1 cellular context compared by ENCODE assay signal in genomic region chr13:28273919-28274318, GRCh38.
TF ChIP-seq lines count a peak whose summit lies in the region.

No MANE protein-coding gene starts in this region.

TF ChIP-seq in H1, 55 proteins besides CTCF, POLR2A, EP300 and RAD21 (continued from another document):
- TF ChIP-seq, protein P1, sequence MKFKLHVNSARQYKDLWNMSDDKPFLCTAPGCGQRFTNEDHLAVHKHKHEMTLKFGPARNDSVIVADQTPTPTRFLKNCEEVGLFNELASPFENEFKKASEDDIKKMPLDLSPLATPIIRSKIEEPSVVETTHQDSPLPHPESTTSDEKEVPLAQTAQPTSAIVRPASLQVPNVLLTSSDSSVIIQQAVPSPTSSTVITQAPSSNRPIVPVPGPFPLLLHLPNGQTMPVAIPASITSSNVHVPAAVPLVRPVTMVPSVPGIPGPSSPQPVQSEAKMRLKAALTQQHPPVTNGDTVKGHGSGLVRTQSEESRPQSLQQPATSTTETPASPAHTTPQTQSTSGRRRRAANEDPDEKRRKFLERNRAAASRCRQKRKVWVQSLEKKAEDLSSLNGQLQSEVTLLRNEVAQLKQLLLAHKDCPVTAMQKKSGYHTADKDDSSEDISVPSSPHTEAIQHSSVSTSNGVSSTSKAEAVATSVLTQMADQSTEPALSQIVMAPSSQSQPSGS (IDR thresholded peaks at IDR 0.05; ENCODE audit: low read length) = no peak
- TF ChIP-seq TCF12 (IDR thresholded peaks at IDR 0.05; ENCODE audit: low read depth, low read length) = no peak
- TF ChIP-seq, protein P2, sequence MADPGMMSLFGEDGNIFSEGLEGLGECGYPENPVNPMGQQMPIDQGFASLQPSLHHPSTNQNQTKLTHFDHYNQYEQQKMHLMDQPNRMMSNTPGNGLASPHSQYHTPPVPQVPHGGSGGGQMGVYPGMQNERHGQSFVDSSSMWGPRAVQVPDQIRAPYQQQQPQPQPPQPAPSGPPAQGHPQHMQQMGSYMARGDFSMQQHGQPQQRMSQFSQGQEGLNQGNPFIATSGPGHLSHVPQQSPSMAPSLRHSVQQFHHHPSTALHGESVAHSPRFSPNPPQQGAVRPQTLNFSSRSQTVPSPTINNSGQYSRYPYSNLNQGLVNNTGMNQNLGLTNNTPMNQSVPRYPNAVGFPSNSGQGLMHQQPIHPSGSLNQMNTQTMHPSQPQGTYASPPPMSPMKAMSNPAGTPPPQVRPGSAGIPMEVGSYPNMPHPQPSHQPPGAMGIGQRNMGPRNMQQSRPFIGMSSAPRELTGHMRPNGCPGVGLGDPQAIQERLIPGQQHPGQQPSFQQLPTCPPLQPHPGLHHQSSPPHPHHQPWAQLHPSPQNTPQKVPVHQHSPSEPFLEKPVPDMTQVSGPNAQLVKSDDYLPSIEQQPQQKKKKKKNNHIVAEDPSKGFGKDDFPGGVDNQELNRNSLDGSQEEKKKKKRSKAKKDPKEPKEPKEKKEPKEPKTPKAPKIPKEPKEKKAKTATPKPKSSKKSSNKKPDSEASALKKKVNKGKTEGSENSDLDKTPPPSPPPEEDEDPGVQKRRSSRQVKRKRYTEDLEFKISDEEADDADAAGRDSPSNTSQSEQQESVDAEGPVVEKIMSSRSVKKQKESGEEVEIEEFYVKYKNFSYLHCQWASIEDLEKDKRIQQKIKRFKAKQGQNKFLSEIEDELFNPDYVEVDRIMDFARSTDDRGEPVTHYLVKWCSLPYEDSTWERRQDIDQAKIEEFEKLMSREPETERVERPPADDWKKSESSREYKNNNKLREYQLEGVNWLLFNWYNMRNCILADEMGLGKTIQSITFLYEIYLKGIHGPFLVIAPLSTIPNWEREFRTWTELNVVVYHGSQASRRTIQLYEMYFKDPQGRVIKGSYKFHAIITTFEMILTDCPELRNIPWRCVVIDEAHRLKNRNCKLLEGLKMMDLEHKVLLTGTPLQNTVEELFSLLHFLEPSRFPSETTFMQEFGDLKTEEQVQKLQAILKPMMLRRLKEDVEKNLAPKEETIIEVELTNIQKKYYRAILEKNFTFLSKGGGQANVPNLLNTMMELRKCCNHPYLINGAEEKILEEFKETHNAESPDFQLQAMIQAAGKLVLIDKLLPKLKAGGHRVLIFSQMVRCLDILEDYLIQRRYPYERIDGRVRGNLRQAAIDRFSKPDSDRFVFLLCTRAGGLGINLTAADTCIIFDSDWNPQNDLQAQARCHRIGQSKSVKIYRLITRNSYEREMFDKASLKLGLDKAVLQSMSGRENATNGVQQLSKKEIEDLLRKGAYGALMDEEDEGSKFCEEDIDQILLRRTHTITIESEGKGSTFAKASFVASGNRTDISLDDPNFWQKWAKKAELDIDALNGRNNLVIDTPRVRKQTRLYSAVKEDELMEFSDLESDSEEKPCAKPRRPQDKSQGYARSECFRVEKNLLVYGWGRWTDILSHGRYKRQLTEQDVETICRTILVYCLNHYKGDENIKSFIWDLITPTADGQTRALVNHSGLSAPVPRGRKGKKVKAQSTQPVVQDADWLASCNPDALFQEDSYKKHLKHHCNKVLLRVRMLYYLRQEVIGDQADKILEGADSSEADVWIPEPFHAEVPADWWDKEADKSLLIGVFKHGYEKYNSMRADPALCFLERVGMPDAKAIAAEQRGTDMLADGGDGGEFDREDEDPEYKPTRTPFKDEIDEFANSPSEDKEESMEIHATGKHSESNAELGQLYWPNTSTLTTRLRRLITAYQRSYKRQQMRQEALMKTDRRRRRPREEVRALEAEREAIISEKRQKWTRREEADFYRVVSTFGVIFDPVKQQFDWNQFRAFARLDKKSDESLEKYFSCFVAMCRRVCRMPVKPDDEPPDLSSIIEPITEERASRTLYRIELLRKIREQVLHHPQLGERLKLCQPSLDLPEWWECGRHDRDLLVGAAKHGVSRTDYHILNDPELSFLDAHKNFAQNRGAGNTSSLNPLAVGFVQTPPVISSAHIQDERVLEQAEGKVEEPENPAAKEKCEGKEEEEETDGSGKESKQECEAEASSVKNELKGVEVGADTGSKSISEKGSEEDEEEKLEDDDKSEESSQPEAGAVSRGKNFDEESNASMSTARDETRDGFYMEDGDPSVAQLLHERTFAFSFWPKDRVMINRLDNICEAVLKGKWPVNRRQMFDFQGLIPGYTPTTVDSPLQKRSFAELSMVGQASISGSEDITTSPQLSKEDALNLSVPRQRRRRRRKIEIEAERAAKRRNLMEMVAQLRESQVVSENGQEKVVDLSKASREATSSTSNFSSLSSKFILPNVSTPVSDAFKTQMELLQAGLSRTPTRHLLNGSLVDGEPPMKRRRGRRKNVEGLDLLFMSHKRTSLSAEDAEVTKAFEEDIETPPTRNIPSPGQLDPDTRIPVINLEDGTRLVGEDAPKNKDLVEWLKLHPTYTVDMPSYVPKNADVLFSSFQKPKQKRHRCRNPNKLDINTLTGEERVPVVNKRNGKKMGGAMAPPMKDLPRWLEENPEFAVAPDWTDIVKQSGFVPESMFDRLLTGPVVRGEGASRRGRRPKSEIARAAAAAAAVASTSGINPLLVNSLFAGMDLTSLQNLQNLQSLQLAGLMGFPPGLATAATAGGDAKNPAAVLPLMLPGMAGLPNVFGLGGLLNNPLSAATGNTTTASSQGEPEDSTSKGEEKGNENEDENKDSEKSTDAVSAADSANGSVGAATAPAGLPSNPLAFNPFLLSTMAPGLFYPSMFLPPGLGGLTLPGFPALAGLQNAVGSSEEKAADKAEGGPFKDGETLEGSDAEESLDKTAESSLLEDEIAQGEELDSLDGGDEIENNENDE (IDR thresholded peaks at IDR 0.05; ENCODE audit: insufficient replicate concordance, low read length) = no peak
- no peak for TF ChIP-seq CHD2 (IDR thresholded peaks at IDR 0.05; ENCODE audit: low read length)
- TF ChIP-seq RNF2 (IDR thresholded peaks at IDR 0.05; ENCODE audit: borderline replicate concordance, low read depth, low read length, missing control alignments, poor library complexity, severe bottlenecking) = no peak
- no peak for TF ChIP-seq CTBP2 (IDR thresholded peaks at IDR 0.05; ENCODE audit: borderline replicate concordance, insufficient read depth, insufficient read length, low read length)
- TF ChIP-seq EZH2 (IDR thresholded peaks at IDR 0.05; ENCODE audit: low read depth, low read length, severe bottlenecking) = no peak
- TF ChIP-seq SP4 (IDR thresholded peaks at IDR 0.05; ENCODE audit: low read length) = no peak
- TF ChIP-seq ZNF274 (IDR thresholded peaks at IDR 0.05; ENCODE audit: borderline replicate concordance, extremely low read depth, low read length) = no peak
TF ChIP-seq in H1: peak in this region for 0.
